In the genomic region with DNA sequence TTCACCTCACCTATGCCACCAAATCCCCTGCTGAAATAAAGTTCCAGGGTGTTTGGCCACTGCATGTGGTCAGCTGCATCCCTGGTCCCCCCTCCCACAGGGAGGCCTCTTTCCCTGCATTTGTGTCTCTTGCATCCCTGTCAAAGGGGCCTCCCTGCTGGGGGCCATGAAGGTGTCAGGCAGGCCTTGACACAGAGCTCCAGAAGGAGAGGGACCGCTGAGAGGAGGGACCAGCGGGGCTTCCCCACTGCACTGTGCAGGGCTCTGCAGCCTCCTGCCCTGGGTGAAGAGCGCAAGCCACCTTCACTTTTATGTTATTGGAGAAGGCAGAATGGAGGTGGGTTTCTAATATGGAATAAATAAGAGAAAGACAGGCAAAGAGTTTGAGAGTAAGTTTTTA, we compare ENCODE assay signal across 19 cellular contexts.
DNase-seq lines count a peak whose midpoint lies in the region; ATAC-seq and TF ChIP-seq lines count a peak whose summit lies in the region.
"Had no signal": no experiment of that assay in that cellular context is flagged by ENCODE, and none has a peak within 500 bp of the region (broad histone marks: within the 10 kb centered on the region; RNA-seq: fewer than 3 reads in every experiment).

No MANE protein-coding gene starts in this region.

- H3K9ac ChIP-seq in MM.1S (ENCODE audit: low read length), result no peak overlapping the region
- H3K9ac ChIP-seq: BLaER1 had no signal

- H3K79me2 ChIP-seq in GM23338 (replicated peaks; ENCODE audit: insufficient read depth), result no peaks in the 10 kb centered on the region
- no peaks in the 10 kb centered on the region for H3K79me2 ChIP-seq in MM.1S (ENCODE audit: low read length)

- H3F3A ChIP-seq in GM23338 (replicated peaks; ENCODE audit: low read depth) (no peaks in the 10 kb centered on the region), MM.1S (ENCODE audit: insufficient read depth, low read length) (no peaks in the 10 kb centered on the region)

- H3K4me3 ChIP-seq in GM23338, result no peak overlapping the region
- H3K4me3 ChIP-seq in lung, result no peak overlapping the region
- no peak overlapping the region for H3K4me3 ChIP-seq in MM.1S (ENCODE audit: low read length)
- H3K4me3 ChIP-seq: BLaER1, GM12878 had no signal

- no peaks in the 10 kb centered on the region for H3K4me1 ChIP-seq in GM23338 (ENCODE audit: insufficient read depth)
- no peaks in the 10 kb centered on the region for H3K4me1 ChIP-seq in lung (ENCODE audit: control insufficient read depth in 2 of 2, insufficient read depth in 2 of 2, low read length in 2 of 2)
- no peaks in the 10 kb centered on the region for H3K4me1 ChIP-seq in MM.1S (ENCODE audit: low read length)
- H3K4me1 ChIP-seq: BE2C, BLaER1 had no signal

- peaks cover 0 to 1% of the 10 kb centered on the region in 2 donors for H3K9me3 ChIP-seq in lung (ENCODE audit: control insufficient read depth in 2 of 2, insufficient read depth in 1 of 2, low read length in 1 of 2)
- H3K9me3 ChIP-seq in MM.1S (replicated peaks; ENCODE audit: insufficient read depth, low read length), result no peaks in the 10 kb centered on the region
- H3K9me3 ChIP-seq: BE2C, BLaER1 had no signal

- ATAC-seq in GM23338 (peak; percentile 37; the same call in 2 of the 3 replicates), lung (ENCODE audit: insufficient read depth, low FRiP score) (no peak)
- ATAC-seq: GM12878 had no signal

- H3K9me2 ChIP-seq in GM23338 (ENCODE audit: insufficient read depth) (no peaks in the 10 kb centered on the region), MM.1S (replicated peaks; ENCODE audit: insufficient read depth, low read length) (no peaks in the 10 kb centered on the region)

- in situ Hi-C loops in ACHN (cut with HindIII; ENCODE audit: low pct_ligation_motif_present, low pct_unique_long_range_greater_than_20kb, low sequenced_read_pairs), result no loop called here

- H3K4me1 Mint-ChIP-seq in GM23338 (peaks cover 6% of the 10 kb centered on the region; the same call in 1 of the 3 replicates), endothelial cell (ENCODE audit: unreplicated experiment) (peaks cover 20% of the 10 kb centered on the region)
- H3K4me1 Mint-ChIP-seq: CD14-positive monocyte; CD4-positive, alpha-beta memory T cell; CD4-positive, CD25-positive, alpha-beta regulatory T cell; CD8-positive, alpha-beta memory T cell had no signal

- H3K27me3 Mint-ChIP-seq in GM23338 (ENCODE audit: insufficient read depth, low read depth, poor library complexity) (peaks cover 10% of the 10 kb centered on the region), endothelial cell (ENCODE audit: unreplicated experiment) (peaks cover 14% of the 10 kb centered on the region)
- H3K27me3 Mint-ChIP-seq: CD4-positive, CD25-positive, alpha-beta regulatory T cell; CD8-positive, alpha-beta memory T cell had no signal

- peaks cover 90% of the 10 kb centered on the region for H3K9me3 Mint-ChIP-seq in GM23338
- H3K9me3 Mint-ChIP-seq in endothelial cell (ENCODE audit: unreplicated experiment), result peaks cover 15% of the 10 kb centered on the region
- H3K9me3 Mint-ChIP-seq: CD8-positive, alpha-beta memory T cell had no signal

- DNase-seq in GM23338 (ENCODE audit: low spot score), result no peak
- no peak for DNase-seq in endothelial cell (ENCODE audit: low spot score)
- DNase-seq in lung (ENCODE audit: low spot score), result peak; percentile 17
- DNase-seq in AG20443 (ENCODE audit: low spot score), result no peak
- no peak for DNase-seq in MM.1S
- no peak for DNase-seq in ACHN
- DNase-seq: 8988T; BE2C; CD4-positive, alpha-beta memory T cell; CD8-positive, alpha-beta memory T cell; DMS153; DMS79; DND-41; EL; GDM1 had no signal

- 80 to 92% methylated on average over 3 of the region's 3 CpGs for WGBS in lung, 2 donors

- H3K27ac Mint-ChIP-seq in GM23338, result no peak overlapping the region
- H3K27ac Mint-ChIP-seq in endothelial cell (ENCODE audit: unreplicated experiment), result no peak overlapping the region
- H3K27ac Mint-ChIP-seq: CD14-positive monocyte; CD4-positive, alpha-beta memory T cell; CD4-positive, CD25-positive, alpha-beta regulatory T cell; CD8-positive, alpha-beta memory T cell had no signal

- no peaks in the 10 kb centered on the region for H4K20me1 ChIP-seq in GM23338 (replicated peaks; ENCODE audit: insufficient read depth)
- H4K20me1 ChIP-seq in MM.1S (ENCODE audit: insufficient read depth, low read length), result no peaks in the 10 kb centered on the region
- H4K20me1 ChIP-seq: BLaER1 had no signal

- H3K36me3 ChIP-seq in GM23338 (ENCODE audit: insufficient read depth) (no peaks in the 10 kb centered on the region), lung (ENCODE audit: control insufficient read depth in 2 of 2, insufficient read depth in 2 of 2, low read length in 2 of 2) (no peaks in the 10 kb centered on the region), MM.1S (replicated peaks; ENCODE audit: insufficient read depth, low read length) (no peaks in the 10 kb centered on the region)
- H3K36me3 ChIP-seq: BE2C, BLaER1 had no signal

- H3K27me3 ChIP-seq in GM23338 (ENCODE audit: insufficient read depth) (no peaks in the 10 kb centered on the region), lung (ENCODE audit: control insufficient read depth, insufficient read depth) (no peaks in the 10 kb centered on the region), MM.1S (replicated peaks; ENCODE audit: insufficient read depth, low read length) (no peaks in the 10 kb centered on the region)
- H3K27me3 ChIP-seq: BE2C, BLaER1 had no signal

- H2AFZ ChIP-seq in GM23338 (no peak overlapping the region), MM.1S (ENCODE audit: low read length) (no peak overlapping the region)

- no peak overlapping the region for H3K27ac ChIP-seq in GM23338 (ENCODE audit: low read depth)
- no peak overlapping the region for H3K27ac ChIP-seq in lung (ENCODE audit: low read depth in 1 of 2, low read length in 1 of 2)
- H3K27ac ChIP-seq in MM.1S (ENCODE audit: low read length), result no peak overlapping the region
- H3K27ac ChIP-seq: BLaER1 had no signal

- TF ChIP-seq CTCF in GM23338 (conservative IDR thresholded peaks at IDR 0.05; ENCODE audit: low read depth in 2 of 2), result no peak
- no peak for TF ChIP-seq CTCF in endothelial cell (IDR thresholded peaks at IDR 0.05; ENCODE audit: unreplicated experiment)
- TF ChIP-seq CTCF in lung (IDR thresholded peaks at IDR 0.05; ENCODE audit: control extremely low read depth, extremely low read depth), result no peak
- no peak for TF ChIP-seq CTCF in MM.1S (IDR thresholded peaks at IDR 0.05; ENCODE audit: low read length)

- no peak overlapping the region for H3K4me3 Mint-ChIP-seq in GM23338
- H3K4me3 Mint-ChIP-seq in endothelial cell (ENCODE audit: unreplicated experiment), result peak overlapping the region; percentile 59
- H3K4me3 Mint-ChIP-seq: CD14-positive monocyte; CD4-positive, alpha-beta memory T cell; CD4-positive, CD25-positive, alpha-beta regulatory T cell; CD8-positive, alpha-beta memory T cell had no signal

- H3K4me2 ChIP-seq in GM23338, result no peak overlapping the region
- no peak overlapping the region for H3K4me2 ChIP-seq in MM.1S (ENCODE audit: low read depth, low read length)
- H3K4me2 ChIP-seq: BLaER1 had no signal

- H3K36me3 Mint-ChIP-seq in GM23338 (ENCODE audit: low read depth) (peaks cover 4% of the 10 kb centered on the region), endothelial cell (ENCODE audit: low read depth, unreplicated experiment) (peaks cover 22% of the 10 kb centered on the region)
- H3K36me3 Mint-ChIP-seq: CD14-positive monocyte; CD4-positive, alpha-beta memory T cell; CD4-positive, CD25-positive, alpha-beta regulatory T cell; CD8-positive, alpha-beta memory T cell had no signal
